ENCODE assay signal across 8 cellular contexts in genomic region chr9:107625383-107625984, GRCh38.
"Had no signal": no experiment of that assay in that cellular context is flagged by ENCODE, and none has a peak within 500 bp of the region (broad histone marks: within the 10 kb centered on the region; RNA-seq: fewer than 3 reads in every experiment).

No MANE protein-coding gene starts in this region.

- DNase-seq: H7, HFFc6, KG1 had no signal

- FAIRE-seq: H1, HTR-8/SVneo had no signal

- H3K4me2 ChIP-seq: GM23338 had no signal

- H3K4me1 ChIP-seq: HAP-1 had no signal

- ATAC-seq: GM23338, HCT116 had no signal

- H3K9me3 ChIP-seq: HAP-1 had no signal

- H3K4me3 ChIP-seq: GM23338, HAP-1 had no signal

- H3K36me3 ChIP-seq: HAP-1 had no signal
